ENCODE assay signal across 18 cellular contexts in genomic region chr18:3514312-3515216, GRCh38.
DNase-seq lines count a peak whose midpoint lies in the region; ATAC-seq, FAIRE-seq and TF ChIP-seq lines count a peak whose summit lies in the region.
"Had no signal": no experiment of that assay in that cellular context is flagged by ENCODE, and none has a peak within 500 bp of the region (broad histone marks: within the 10 kb centered on the region; RNA-seq: fewer than 3 reads in every experiment).

No MANE protein-coding gene starts in this region.

- no peak overlapping the region for H3K9ac ChIP-seq in astrocyte (ENCODE audit: low read length)

- no peak overlapping the region for H3K27ac Mint-ChIP-seq in activated CD4-positive, alpha-beta T cell treated with anti-CD3 and anti-CD28 coated beads for 36 hours
- no peak overlapping the region for H3K27ac Mint-ChIP-seq in astrocyte (ENCODE audit: unreplicated experiment)
- H3K27ac Mint-ChIP-seq in stimulated activated effector memory CD8-positive, alpha-beta T cell treated with anti-CD3 and anti-CD28 coated beads, Interleukin-12 subunit alpha, Interleukin-12 subunit beta, amount 100 ng/mL, for 72 hours = peak overlapping the region; percentile 21

- CTCF ChIA-PET in activated CD4-positive, alpha-beta T cell treated with anti-CD3 and anti-CD28 coated beads for 36 hours (lab: Charles Lee) = no interaction called here

- H3K4me1 ChIP-seq in astrocyte (ENCODE audit: insufficient read depth, low read length) = no peaks in the 10 kb centered on the region

- no peak overlapping the region for H3K4me3 Mint-ChIP-seq in activated CD4-positive, alpha-beta T cell treated with anti-CD3 and anti-CD28 coated beads for 36 hours
- H3K4me3 Mint-ChIP-seq in astrocyte (ENCODE audit: unreplicated experiment) = no peak overlapping the region
- H3K4me3 Mint-ChIP-seq in stimulated activated effector memory CD8-positive, alpha-beta T cell treated with anti-CD3 and anti-CD28 coated beads, Interleukin-12 subunit alpha, Interleukin-12 subunit beta, amount 100 ng/mL, for 72 hours = no peak overlapping the region

- TF ChIP-seq CTCF in astrocyte (IDR thresholded peaks at IDR 0.05; ENCODE audit: insufficient read depth, low read depth, low read length) = no peak
- no peak for TF ChIP-seq CTCF in GM13976 (IDR thresholded peaks at IDR 0.05; ENCODE audit: borderline replicate concordance, control extremely low read depth, extremely low read depth, insufficient read depth, missing control alignments)

- H3K9me3 Mint-ChIP-seq in activated CD4-positive, alpha-beta T cell treated with anti-CD3 and anti-CD28 coated beads for 36 hours (ENCODE audit: low read depth) = no peaks in the 10 kb centered on the region
- peaks cover 3% of the 10 kb centered on the region for H3K9me3 Mint-ChIP-seq in astrocyte (ENCODE audit: unreplicated experiment)
- H3K9me3 Mint-ChIP-seq in stimulated activated effector memory CD8-positive, alpha-beta T cell treated with anti-CD3 and anti-CD28 coated beads, Interleukin-12 subunit alpha, Interleukin-12 subunit beta, amount 100 ng/mL, for 72 hours = no peaks in the 10 kb centered on the region

- H3K4me3 ChIP-seq in astrocyte (ENCODE audit: insufficient read depth, low read depth, low read length) = no peak overlapping the region

- H3K79me2 ChIP-seq in astrocyte (ENCODE audit: insufficient read depth, low read length) = no peaks in the 10 kb centered on the region

- no peaks in the 10 kb centered on the region for H3K27me3 ChIP-seq in astrocyte (ENCODE audit: insufficient read depth, low read length)

- POLR2A ChIA-PET in activated CD4-positive, alpha-beta T cell treated with anti-CD3 and anti-CD28 coated beads for 36 hours (lab: Charles Lee) = no interaction called here

- peaks cover 2% of the 10 kb centered on the region for H3K27me3 Mint-ChIP-seq in activated CD4-positive, alpha-beta T cell treated with anti-CD3 and anti-CD28 coated beads for 36 hours
- peaks cover 1% of the 10 kb centered on the region for H3K27me3 Mint-ChIP-seq in astrocyte (ENCODE audit: low read depth, unreplicated experiment)

- no peak overlapping the region for H3K27ac ChIP-seq in astrocyte (ENCODE audit: low read depth, low read length)
- H3K27ac ChIP-seq: 22Rv1 had no signal

- DNase-seq in activated CD4-positive, alpha-beta T cell treated with anti-CD3 and anti-CD28 coated beads for 36 hours = no peak
- no peak for DNase-seq in activated CD4-positive, alpha-beta T cell treated with anti-CD3 and anti-CD28 coated beads, Interleukin-2, amount 50 U/mL, for 48 hours
- peak; percentile 92 for DNase-seq in M059J (ENCODE audit: low read depth)
- peak; percentile 37 for DNase-seq in astrocyte (ENCODE audit: low read depth)
- no peak for DNase-seq in stimulated activated effector memory CD8-positive, alpha-beta T cell treated with anti-CD3 and anti-CD28 coated beads, Interleukin-12 subunit alpha, Interleukin-12 subunit beta, amount 100 ng/mL, for 72 hours (ENCODE audit: low spot score in 2 of 2)
- no peak for DNase-seq in SHP77 treated with DMSO at 0.1 percent for 48 hours (lab: John Stamatoyannopoulos, UW)
- no peak for DNase-seq in GM13976 (ENCODE audit: low spot score)
- no peak for DNase-seq in Right ventricle myocardium superior
- DNase-seq: C1 segment of cervical spinal cord, COR-L47, DMS153, NCI-H1105, NCI-H187 treated with DMSO at 0.1 percent for 48 hours, NCI-H446, NCI-H82, T-helper 1 cell had no signal

- no peaks in the 10 kb centered on the region for H4K20me1 ChIP-seq in astrocyte (ENCODE audit: insufficient read depth, low read length)

- no peaks in the 10 kb centered on the region for H3K36me3 Mint-ChIP-seq in activated CD4-positive, alpha-beta T cell treated with anti-CD3 and anti-CD28 coated beads for 36 hours (ENCODE audit: low read depth)
- H3K36me3 Mint-ChIP-seq in astrocyte (ENCODE audit: low read depth, unreplicated experiment) = peaks cover 2% of the 10 kb centered on the region
- no peaks in the 10 kb centered on the region for H3K36me3 Mint-ChIP-seq in stimulated activated effector memory CD8-positive, alpha-beta T cell treated with anti-CD3 and anti-CD28 coated beads, Interleukin-12 subunit alpha, Interleukin-12 subunit beta, amount 100 ng/mL, for 72 hours

- in situ Hi-C loops in GM13976 (cut with MboI; ENCODE audit: low sequenced_read_pairs, unreplicated experiment) = no loop called here

- H3K36me3 ChIP-seq in astrocyte (ENCODE audit: insufficient read depth, low read length) = no peaks in the 10 kb centered on the region

- no peak overlapping the region for H3K4me2 ChIP-seq in astrocyte (ENCODE audit: low read length)

- peaks cover 25% of the 10 kb centered on the region for H3K4me1 Mint-ChIP-seq in activated CD4-positive, alpha-beta T cell treated with anti-CD3 and anti-CD28 coated beads for 36 hours
- peaks cover 21% of the 10 kb centered on the region for H3K4me1 Mint-ChIP-seq in astrocyte (ENCODE audit: low read depth, unreplicated experiment)
- H3K4me1 Mint-ChIP-seq in stimulated activated effector memory CD8-positive, alpha-beta T cell treated with anti-CD3 and anti-CD28 coated beads, Interleukin-12 subunit alpha, Interleukin-12 subunit beta, amount 100 ng/mL, for 72 hours = peaks cover 26% of the 10 kb centered on the region

- no peaks in the 10 kb centered on the region for H3K9me3 ChIP-seq in astrocyte (ENCODE audit: insufficient read depth, low read depth, low read length)

- FAIRE-seq in astrocyte (lab: Jason Lieb, UNC) = no peak

- ATAC-seq in activated CD4-positive, alpha-beta T cell treated with anti-CD3 and anti-CD28 coated beads for 36 hours = peak; percentile 66
- peak; percentile 19 for ATAC-seq in stimulated activated effector memory CD8-positive, alpha-beta T cell treated with anti-CD3 and anti-CD28 coated beads, Interleukin-12 subunit alpha, Interleukin-12 subunit beta, amount 100 ng/mL, for 72 hours
- no peak for ATAC-seq in Right ventricle myocardium superior (ENCODE audit: poor library complexity)
- ATAC-seq: HCT116 had no signal

- H2AFZ ChIP-seq in astrocyte (ENCODE audit: low read depth, low read length) = no peak overlapping the region

- intact Hi-C loops in activated CD4-positive, alpha-beta T cell treated with anti-CD3 and anti-CD28 coated beads for 36 hours (cut with DNase I, micrococcal nuclease) = no loop called here
- intact Hi-C loops in Right ventricle myocardium superior (cut with DNase I) = no loop called here

Comparison
In these comparisons a context has a peak if more than half of its experiments do, and no peak if none do; other contexts are left out.
1. DNase-seq: peak in M059J (single experiment) and astrocyte (single experiment); none in activated CD4-positive, alpha-beta T cell treated with anti-CD3 and anti-CD28 coated beads for 36 hours (single experiment), activated CD4-positive, alpha-beta T cell treated with anti-CD3 and anti-CD28 coated beads, Interleukin-2, amount 50 U/mL, for 48 hours (0 of 2), stimulated activated effector memory CD8-positive, alpha-beta T cell treated with anti-CD3 and anti-CD28 coated beads, Interleukin-12 subunit alpha, Interleukin-12 subunit beta, amount 100 ng/mL, for 72 hours (0 of 2), SHP77 treated with DMSO at 0.1 percent for 48 hours (single experiment), GM13976 (single experiment) and Right ventricle myocardium superior (single experiment).